Comparison of ENCODE assay signal across 1 cellular context in genomic region chr10:97737770-97738265, GRCh38.
A peak's percentile ranks its signal among the peaks of the same experiment; 100 is the strongest.
TF ChIP-seq lines count a peak whose summit lies in the region.

No MANE protein-coding gene starts in this region.

TF ChIP-seq in HEK293, 187 proteins besides CTCF, POLR2A, EP300 and RAD21:
- TF ChIP-seq, protein P1, sequence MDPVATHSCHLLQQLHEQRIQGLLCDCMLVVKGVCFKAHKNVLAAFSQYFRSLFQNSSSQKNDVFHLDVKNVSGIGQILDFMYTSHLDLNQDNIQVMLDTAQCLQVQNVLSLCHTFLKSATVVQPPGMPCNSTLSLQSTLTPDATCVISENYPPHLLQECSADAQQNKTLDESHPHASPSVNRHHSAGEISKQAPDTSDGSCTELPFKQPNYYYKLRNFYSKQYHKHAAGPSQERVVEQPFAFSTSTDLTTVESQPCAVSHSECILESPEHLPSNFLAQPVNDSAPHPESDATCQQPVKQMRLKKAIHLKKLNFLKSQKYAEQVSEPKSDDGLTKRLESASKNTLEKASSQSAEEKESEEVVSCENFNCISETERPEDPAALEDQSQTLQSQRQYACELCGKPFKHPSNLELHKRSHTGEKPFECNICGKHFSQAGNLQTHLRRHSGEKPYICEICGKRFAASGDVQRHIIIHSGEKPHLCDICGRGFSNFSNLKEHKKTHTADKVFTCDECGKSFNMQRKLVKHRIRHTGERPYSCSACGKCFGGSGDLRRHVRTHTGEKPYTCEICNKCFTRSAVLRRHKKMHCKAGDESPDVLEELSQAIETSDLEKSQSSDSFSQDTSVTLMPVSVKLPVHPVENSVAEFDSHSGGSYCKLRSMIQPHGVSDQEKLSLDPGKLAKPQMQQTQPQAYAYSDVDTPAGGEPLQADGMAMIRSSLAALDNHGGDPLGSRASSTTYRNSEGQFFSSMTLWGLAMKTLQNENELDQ (tag by site-specific recombination; IDR thresholded peaks at IDR 0.05; ENCODE audit: low read depth): no peak
- TF ChIP-seq ZNF302 (tag by site-specific recombination; IDR thresholded peaks at IDR 0.05; ENCODE audit: low read depth): no peak
- TF ChIP-seq ZNF24 (tag by site-specific recombination; IDR thresholded peaks at IDR 0.05): 0 out of 2 replicates have a peak, but pooled peaks have one; percentile 44
- TF ChIP-seq ZBTB8A (tag by site-specific recombination; IDR thresholded peaks at IDR 0.05): peak; percentile 36; the same call in 1 of the 2 replicates
- TF ChIP-seq ZNF658 (tag by site-specific recombination; IDR thresholded peaks at IDR 0.05): no peak
- TF ChIP-seq ZNF16 (tag by site-specific recombination; IDR thresholded peaks at IDR 0.05; ENCODE audit: low read depth): no peak
- TF ChIP-seq ZNF19 (tag by site-specific recombination; IDR thresholded peaks at IDR 0.05; ENCODE audit: low read depth): no peak
- no peak for TF ChIP-seq ZNF777 (tag by site-specific recombination; IDR thresholded peaks at IDR 0.05; ENCODE audit: borderline replicate concordance)
- peak; percentile 89 for TF ChIP-seq ZNF335 (tag by site-specific recombination; conservative IDR thresholded peaks at IDR 0.05)
- TF ChIP-seq ZFP41 (tag by site-specific recombination; IDR thresholded peaks at IDR 0.05; ENCODE audit: borderline replicate concordance): no peak
- peak; percentile 61; the same call in 1 of the 2 replicates for TF ChIP-seq ZNF792 (tag by site-specific recombination; IDR thresholded peaks at IDR 0.05)
